In genomic region chr19:40989453-40989852, GRCh38 we compare ENCODE assay signal across 2 cellular contexts.
TF ChIP-seq lines count a peak whose summit lies in the region.

No MANE protein-coding gene starts in this region.

TF ChIP-seq in liver, 16 proteins besides CTCF, POLR2A, EP300 and RAD21 (continued from another document):
- peak; percentile 99 for TF ChIP-seq SP1 (IDR thresholded peaks at IDR 0.05)
- TF ChIP-seq RXRA (IDR thresholded peaks at IDR 0.05), result peak; percentile 100
- peak in 1 of 2 donors; percentile 45 for TF ChIP-seq GABPA (IDR thresholded peaks at IDR 0.05 in 1 of 2, conservative IDR thresholded peaks at IDR 0.05 in 1 of 2)
- peak; percentile 75 for TF ChIP-seq NR2F2 (IDR thresholded peaks at IDR 0.05)
- TF ChIP-seq REST (IDR thresholded peaks at IDR 0.05), result peak; percentile 64
- TF ChIP-seq HNF4A (conservative IDR thresholded peaks at IDR 0.05), result peak; percentile 99
- TF ChIP-seq MAX (IDR thresholded peaks at IDR 0.05), result peak; percentile 95
- peak; percentile 79 for TF ChIP-seq FOXA2 (IDR thresholded peaks at IDR 0.05)
- peak; percentile 90 for TF ChIP-seq YY1 (IDR thresholded peaks at IDR 0.05)
- peak; percentile 90 to 94 for TF ChIP-seq JUND (IDR thresholded peaks at IDR 0.05)
- TF ChIP-seq ZBTB33 (IDR thresholded peaks at IDR 0.05), result peak; percentile 93
- no peak for TF ChIP-seq TAF1 (conservative IDR thresholded peaks at IDR 0.05)

TF ChIP-seq in HepG2, 621 proteins besides CTCF, POLR2A, EP300 and RAD21 (continued from another document):
- TF ChIP-seq ZNF503 (CRISPR knock-in tag; IDR thresholded peaks at IDR 0.05) (no peak), ZUFSP (CRISPR knock-in tag; IDR thresholded peaks at IDR 0.05; ENCODE audit: borderline replicate concordance) (no peak), RAD51 (IDR thresholded peaks at IDR 0.05; ENCODE audit: borderline replicate concordance) (no peak), ZNF451 (CRISPR knock-in tag; IDR thresholded peaks at IDR 0.05) (no peak), POLR2G (IDR thresholded peaks at IDR 0.05; ENCODE audit: low read depth, low read length) (no peak), IKZF1 (IDR thresholded peaks at IDR 0.05) (no peak), ZNF383 (CRISPR knock-in tag; IDR thresholded peaks at IDR 0.05; ENCODE audit: borderline replicate concordance) (no peak), CEBPG (CRISPR knock-in tag; IDR thresholded peaks at IDR 0.05) (no peak)
